ENCODE assay signal across 11 cellular contexts in the genomic region with DNA sequence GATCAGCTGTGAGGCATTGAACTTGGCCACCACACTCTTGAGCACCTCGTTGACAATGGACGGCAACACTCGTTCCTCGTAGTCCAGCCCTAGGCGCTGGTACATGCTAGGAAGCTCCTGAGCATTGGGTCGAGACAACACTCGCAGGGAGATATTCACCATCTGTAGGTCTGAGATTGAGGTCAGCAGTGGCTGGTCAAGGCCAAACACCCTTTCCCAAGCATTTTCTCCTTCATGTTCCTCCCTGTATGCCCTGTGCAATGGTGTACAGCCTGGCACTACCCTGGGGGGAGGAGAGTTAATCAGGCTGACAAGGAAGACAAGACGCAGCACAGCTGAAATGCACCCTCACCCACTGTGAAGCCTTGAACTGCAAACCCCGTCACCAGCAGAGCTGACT. TPM values are rescaled to one million over a fixed set of nuclear protein-coding genes. Genes with fewer than 3 reads are reported as not detected.
DNase-seq lines count a peak whose midpoint lies in the region; ATAC-seq and TF ChIP-seq lines count a peak whose summit lies in the region.
"Had no signal": no experiment of that assay in that cellular context is flagged by ENCODE, and none has a peak within 500 bp of the region (broad histone marks: within the 10 kb centered on the region; RNA-seq: fewer than 3 reads in every experiment).

No MANE protein-coding gene starts in this region.

- POLR2A ChIA-PET in activated CD4-positive, alpha-beta memory T cell treated with anti-CD3 and anti-CD28 coated beads, Interleukin-2, amount 10 ng/mL, durations not matched to agents 7 days and 5 days (lab: Charles Lee), result interaction anchor here (1.0 to 4.2 kb wide), 10 partner anchors 11 to 179 kb away, joined by 3 to 118 read pairs (median 12); a partner anchor contains a TSS

- H3K9me3 ChIP-seq in liver (ENCODE audit: control insufficient read depth in 4 of 4, low read length in 3 of 4), result no peaks in the 10 kb centered on the region

- H3K27ac Mint-ChIP-seq in activated CD4-positive, alpha-beta memory T cell treated with anti-CD3 and anti-CD28 coated beads, Interleukin-2, amount 10 ng/mL, durations not matched to agents 7 days and 5 days, result peak overlapping the region; percentile 100

- CTCF ChIA-PET in activated CD4-positive, alpha-beta memory T cell treated with anti-CD3 and anti-CD28 coated beads, Interleukin-2, amount 10 ng/mL, durations not matched to agents 7 days and 5 days (lab: Charles Lee), result interaction anchor here (0.9 to 2.7 kb wide), 11 partner anchors 9 to 144 kb away, joined by 3 to 42 read pairs (median 7); a partner anchor contains a TSS

- H3K27me3 ChIP-seq in liver (ENCODE audit: control insufficient read depth in 4 of 4, insufficient read depth in 4 of 4, low read length in 3 of 4), result no peaks in the 10 kb centered on the region

- no peak for TF ChIP-seq RAD21 in liver (IDR thresholded peaks at IDR 0.05)

- no peaks in the 10 kb centered on the region for H3K9me3 Mint-ChIP-seq in activated CD4-positive, alpha-beta memory T cell treated with anti-CD3 and anti-CD28 coated beads, Interleukin-2, amount 10 ng/mL, durations not matched to agents 7 days and 5 days

- peaks cover 73% of the 10 kb centered on the region for H3K4me1 Mint-ChIP-seq in activated CD4-positive, alpha-beta memory T cell treated with anti-CD3 and anti-CD28 coated beads, Interleukin-2, amount 10 ng/mL, durations not matched to agents 7 days and 5 days

- DNase-seq in GM12865 (ENCODE audit: low read depth) (no peak), C1 segment of cervical spinal cord (lab: John Stamatoyannopoulos, UW) (no peak)
- no peak for DNase-seq in activated CD4-positive, alpha-beta memory T cell treated with anti-CD3 and anti-CD28 coated beads, Interleukin-2, amount 10 ng/mL, durations not matched to agents 7 days and 5 days
- no peak for DNase-seq in stimulated activated CD4-positive, alpha-beta T cell treated with anti-CD3 and anti-CD28 coated beads, Interleukin-4, amount 100 ng/mL, for 24 hours
- DNase-seq: DMS153, NCI-H1417 treated with DMSO at 0.1 percent for 48 hours had no signal

- peaks cover 13 to 34% (median 28%) of the 10 kb centered on the region in 4 donors for H3K36me3 ChIP-seq in liver (ENCODE audit: control insufficient read depth in 4 of 4, insufficient read depth in 3 of 4, low read depth in 1 of 4, low read length in 3 of 4)

- H3K36me3 Mint-ChIP-seq in activated CD4-positive, alpha-beta memory T cell treated with anti-CD3 and anti-CD28 coated beads, Interleukin-2, amount 10 ng/mL, durations not matched to agents 7 days and 5 days (ENCODE audit: low read depth), result peaks cover 61% of the 10 kb centered on the region

- H3K27ac ChIP-seq in 22Rv1 (peak overlapping the region; percentile 100), liver (ENCODE audit: low read depth in 1 of 2, low read length in 2 of 2) (peak overlapping the region; percentile 78 to 84)

- TF ChIP-seq CTCF in 22Rv1 (IDR thresholded peaks at IDR 0.05) (no peak), GM12865 (IDR thresholded peaks at IDR 0.05; ENCODE audit: insufficient read depth, low read depth, low read length, missing control alignments) (no peak), liver (IDR thresholded peaks at IDR 0.05; ENCODE audit: low read depth, low read length, missing input control) (no peak)

- no peaks in the 10 kb centered on the region for H3K27me3 Mint-ChIP-seq in activated CD4-positive, alpha-beta memory T cell treated with anti-CD3 and anti-CD28 coated beads, Interleukin-2, amount 10 ng/mL, durations not matched to agents 7 days and 5 days

- peaks cover 0 to 29% (median 22%) of the 10 kb centered on the region in 4 donors for H3K4me1 ChIP-seq in liver (ENCODE audit: control insufficient read depth in 4 of 4, insufficient read depth in 4 of 4, low read length in 3 of 4)

- ATAC-seq in GM18868 (IDR thresholded peaks at IDR 0.05; ENCODE audit: unreplicated experiment) (no peak), GM19397 (IDR thresholded peaks at IDR 0.05; ENCODE audit: unreplicated experiment) (no peak)

- H3K4me3 ChIP-seq in GM12865 (ENCODE audit: low read depth, low read length) (peak overlapping the region; percentile 70), liver (ENCODE audit: low read depth in 1 of 3, low read length in 3 of 3) (no peak overlapping the region)

- peak overlapping the region; percentile 100 for H3K4me3 Mint-ChIP-seq in activated CD4-positive, alpha-beta memory T cell treated with anti-CD3 and anti-CD28 coated beads, Interleukin-2, amount 10 ng/mL, durations not matched to agents 7 days and 5 days

- H3K9ac ChIP-seq in liver (ENCODE audit: low read depth in 1 of 2, low read length in 2 of 2), result no peak overlapping the region

- 85% methylated on average over 9 of the region's 9 CpGs for WGBS in liver

TF ChIP-seq in liver, 16 proteins besides CTCF, POLR2A, EP300 and RAD21:
- no peak for TF ChIP-seq FOXA2 (IDR thresholded peaks at IDR 0.05)
- TF ChIP-seq, protein P1, sequence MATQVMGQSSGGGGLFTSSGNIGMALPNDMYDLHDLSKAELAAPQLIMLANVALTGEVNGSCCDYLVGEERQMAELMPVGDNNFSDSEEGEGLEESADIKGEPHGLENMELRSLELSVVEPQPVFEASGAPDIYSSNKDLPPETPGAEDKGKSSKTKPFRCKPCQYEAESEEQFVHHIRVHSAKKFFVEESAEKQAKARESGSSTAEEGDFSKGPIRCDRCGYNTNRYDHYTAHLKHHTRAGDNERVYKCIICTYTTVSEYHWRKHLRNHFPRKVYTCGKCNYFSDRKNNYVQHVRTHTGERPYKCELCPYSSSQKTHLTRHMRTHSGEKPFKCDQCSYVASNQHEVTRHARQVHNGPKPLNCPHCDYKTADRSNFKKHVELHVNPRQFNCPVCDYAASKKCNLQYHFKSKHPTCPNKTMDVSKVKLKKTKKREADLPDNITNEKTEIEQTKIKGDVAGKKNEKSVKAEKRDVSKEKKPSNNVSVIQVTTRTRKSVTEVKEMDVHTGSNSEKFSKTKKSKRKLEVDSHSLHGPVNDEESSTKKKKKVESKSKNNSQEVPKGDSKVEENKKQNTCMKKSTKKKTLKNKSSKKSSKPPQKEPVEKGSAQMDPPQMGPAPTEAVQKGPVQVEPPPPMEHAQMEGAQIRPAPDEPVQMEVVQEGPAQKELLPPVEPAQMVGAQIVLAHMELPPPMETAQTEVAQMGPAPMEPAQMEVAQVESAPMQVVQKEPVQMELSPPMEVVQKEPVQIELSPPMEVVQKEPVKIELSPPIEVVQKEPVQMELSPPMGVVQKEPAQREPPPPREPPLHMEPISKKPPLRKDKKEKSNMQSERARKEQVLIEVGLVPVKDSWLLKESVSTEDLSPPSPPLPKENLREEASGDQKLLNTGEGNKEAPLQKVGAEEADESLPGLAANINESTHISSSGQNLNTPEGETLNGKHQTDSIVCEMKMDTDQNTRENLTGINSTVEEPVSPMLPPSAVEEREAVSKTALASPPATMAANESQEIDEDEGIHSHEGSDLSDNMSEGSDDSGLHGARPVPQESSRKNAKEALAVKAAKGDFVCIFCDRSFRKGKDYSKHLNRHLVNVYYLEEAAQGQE (IDR thresholded peaks at IDR 0.05), result no peak
- no peak for TF ChIP-seq YY1 (IDR thresholded peaks at IDR 0.05)
- no peak for TF ChIP-seq HNF4A (conservative IDR thresholded peaks at IDR 0.05)
- no peak for TF ChIP-seq TAF1 (conservative IDR thresholded peaks at IDR 0.05)
- no peak for TF ChIP-seq GABPA (IDR thresholded peaks at IDR 0.05 in 1 of 2, conservative IDR thresholded peaks at IDR 0.05 in 1 of 2)
- TF ChIP-seq SP1 (IDR thresholded peaks at IDR 0.05), result no peak
- TF ChIP-seq, protein P2, sequence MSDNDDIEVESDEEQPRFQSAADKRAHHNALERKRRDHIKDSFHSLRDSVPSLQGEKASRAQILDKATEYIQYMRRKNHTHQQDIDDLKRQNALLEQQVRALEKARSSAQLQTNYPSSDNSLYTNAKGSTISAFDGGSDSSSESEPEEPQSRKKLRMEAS (IDR thresholded peaks at IDR 0.05), result no peak
- TF ChIP-seq, protein P3, sequence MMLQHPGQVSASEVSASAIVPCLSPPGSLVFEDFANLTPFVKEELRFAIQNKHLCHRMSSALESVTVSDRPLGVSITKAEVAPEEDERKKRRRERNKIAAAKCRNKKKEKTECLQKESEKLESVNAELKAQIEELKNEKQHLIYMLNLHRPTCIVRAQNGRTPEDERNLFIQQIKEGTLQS (IDR thresholded peaks at IDR 0.05), result no peak
- no peak for TF ChIP-seq RXRA (IDR thresholded peaks at IDR 0.05)
- no peak for TF ChIP-seq HNF4G (IDR thresholded peaks at IDR 0.05)
- no peak for TF ChIP-seq FOXA1 (IDR thresholded peaks at IDR 0.05)
- TF ChIP-seq NR2F2 (IDR thresholded peaks at IDR 0.05), result no peak

RNA-seq across cellular contexts. Expression of a gene that starts 2.0 kb away (rescaled TPM):
- total RNA-seq in activated CD4-positive, alpha-beta memory T cell treated with anti-CD3 and anti-CD28 coated beads, Interleukin-2, amount 10 ng/mL, durations not matched to agents 7 days and 5 days, result 100 to 1,000 TPM; 194 to 196 TPM
- 10 to 100 TPM; 82.7 to 99.1 TPM for total RNA-seq in liver
- 100 to 1,000 TPM; 107 to 133 TPM for polyA plus RNA-seq in liver

RNA-seq across cellular contexts. Expression of a gene that starts 2.3 kb away (rescaled TPM):
- 10 to 100 TPM; 39.4 to 50.2 TPM for total RNA-seq in activated CD4-positive, alpha-beta memory T cell treated with anti-CD3 and anti-CD28 coated beads, Interleukin-2, amount 10 ng/mL, durations not matched to agents 7 days and 5 days
- 10 to 100 TPM; 14.7 to 18.0 TPM for total RNA-seq in liver
- polyA plus RNA-seq in liver, result 10 to 100 TPM; 11.5 to 28.6 TPM

RNA-seq across cellular contexts. Expression of a gene that starts 17.3 kb away (rescaled TPM):
- 100 to 1,000 TPM; 295 to 299 TPM for total RNA-seq in activated CD4-positive, alpha-beta memory T cell treated with anti-CD3 and anti-CD28 coated beads, Interleukin-2, amount 10 ng/mL, durations not matched to agents 7 days and 5 days
- 10 to 100 TPM; 19.7 to 41.0 TPM for total RNA-seq in liver
- 10 to 100 TPM; 15.2 to 19.4 TPM for polyA plus RNA-seq in liver
- total RNA-seq: SK-MEL-5 had no signal

RNA-seq across cellular contexts. Expression of a gene that starts 24.6 kb away (rescaled TPM):
- 100 to 1,000 TPM; 141 TPM for total RNA-seq in activated CD4-positive, alpha-beta memory T cell treated with anti-CD3 and anti-CD28 coated beads, Interleukin-2, amount 10 ng/mL, durations not matched to agents 7 days and 5 days
- 10 to 100 TPM; 49.2 to 53.8 TPM for total RNA-seq in liver
- 100 to 1,000 TPM in 1 of 2 donors, 10 to 100 TPM in 1; 77.7 to 193 TPM for polyA plus RNA-seq in liver

RNA-seq across cellular contexts. Expression of a gene that starts 24.8 kb away (rescaled TPM):
- total RNA-seq in activated CD4-positive, alpha-beta memory T cell treated with anti-CD3 and anti-CD28 coated beads, Interleukin-2, amount 10 ng/mL, durations not matched to agents 7 days and 5 days, result not detected
- total RNA-seq in liver, result not detected
- polyA plus RNA-seq in liver, result not detected
- total RNA-seq: SK-MEL-5 had no signal

Comparison
In these comparisons a context has a peak if more than half of its experiments do, and no peak if none do; other contexts are left out.
1. RNA of a gene that starts 17.3 kb away (total RNA-seq): 295 to 299 TPM in activated CD4-positive, alpha-beta memory T cell treated with anti-CD3 and anti-CD28 coated beads, Interleukin-2, amount 10 ng/mL, durations not matched to agents 7 days and 5 days; 19.7 to 41.0 TPM in liver; every median in the first group is over 4 times any median in the second.